In the genomic region with DNA sequence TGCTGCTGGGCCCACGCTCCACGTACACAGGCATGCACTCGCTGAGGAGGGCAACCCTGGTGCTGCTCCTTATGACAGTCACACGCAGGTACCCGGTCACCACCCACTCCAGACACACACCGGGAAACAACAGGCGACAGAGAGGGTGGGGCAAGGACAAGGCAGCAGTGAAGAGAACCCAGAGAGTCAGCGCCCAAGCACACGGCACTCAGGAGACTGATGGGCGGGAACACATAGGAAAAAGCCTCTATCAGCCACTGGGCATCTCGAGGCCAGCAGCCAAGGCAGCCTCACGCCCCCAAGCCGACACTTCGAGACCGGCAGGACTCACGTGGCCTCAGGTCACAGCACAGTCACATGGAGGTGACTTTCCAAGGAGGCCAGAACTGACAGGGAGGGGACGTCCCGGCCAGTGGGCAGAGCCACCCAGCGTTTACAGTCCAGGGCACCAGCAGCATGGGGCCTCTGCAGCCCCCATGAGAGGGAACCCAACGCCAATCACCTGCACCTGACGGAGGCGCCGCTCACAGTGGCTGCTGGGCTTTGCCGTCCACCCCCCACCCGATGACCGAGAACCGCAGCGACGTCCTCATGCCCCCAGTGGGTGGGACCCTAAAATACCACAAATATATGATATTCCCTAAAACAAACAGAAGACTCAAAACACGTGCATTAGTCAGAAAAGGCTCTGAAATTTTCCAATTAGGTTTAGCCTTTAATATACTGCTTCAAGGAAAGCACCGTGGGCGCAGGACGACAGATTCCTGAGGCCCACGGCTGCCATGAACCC, we compare ENCODE assay signal across 1 cellular context.
TF ChIP-seq lines count a peak whose summit lies in the region.

No MANE protein-coding gene starts in this region.

TF ChIP-seq in K562, 482 proteins besides CTCF, POLR2A, EP300 and RAD21 (continued from another document and continues in another):
- TF ChIP-seq, protein P1, sequence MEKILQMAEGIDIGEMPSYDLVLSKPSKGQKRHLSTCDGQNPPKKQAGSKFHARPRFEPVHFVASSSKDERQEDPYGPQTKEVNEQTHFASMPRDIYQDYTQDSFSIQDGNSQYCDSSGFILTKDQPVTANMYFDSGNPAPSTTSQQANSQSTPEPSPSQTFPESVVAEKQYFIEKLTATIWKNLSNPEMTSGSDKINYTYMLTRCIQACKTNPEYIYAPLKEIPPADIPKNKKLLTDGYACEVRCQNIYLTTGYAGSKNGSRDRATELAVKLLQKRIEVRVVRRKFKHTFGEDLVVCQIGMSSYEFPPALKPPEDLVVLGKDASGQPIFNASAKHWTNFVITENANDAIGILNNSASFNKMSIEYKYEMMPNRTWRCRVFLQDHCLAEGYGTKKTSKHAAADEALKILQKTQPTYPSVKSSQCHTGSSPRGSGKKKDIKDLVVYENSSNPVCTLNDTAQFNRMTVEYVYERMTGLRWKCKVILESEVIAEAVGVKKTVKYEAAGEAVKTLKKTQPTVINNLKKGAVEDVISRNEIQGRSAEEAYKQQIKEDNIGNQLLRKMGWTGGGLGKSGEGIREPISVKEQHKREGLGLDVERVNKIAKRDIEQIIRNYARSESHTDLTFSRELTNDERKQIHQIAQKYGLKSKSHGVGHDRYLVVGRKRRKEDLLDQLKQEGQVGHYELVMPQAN (IDR thresholded peaks at IDR 0.05; ENCODE audit: borderline replicate concordance) = no peak
- TF ChIP-seq, protein P2, sequence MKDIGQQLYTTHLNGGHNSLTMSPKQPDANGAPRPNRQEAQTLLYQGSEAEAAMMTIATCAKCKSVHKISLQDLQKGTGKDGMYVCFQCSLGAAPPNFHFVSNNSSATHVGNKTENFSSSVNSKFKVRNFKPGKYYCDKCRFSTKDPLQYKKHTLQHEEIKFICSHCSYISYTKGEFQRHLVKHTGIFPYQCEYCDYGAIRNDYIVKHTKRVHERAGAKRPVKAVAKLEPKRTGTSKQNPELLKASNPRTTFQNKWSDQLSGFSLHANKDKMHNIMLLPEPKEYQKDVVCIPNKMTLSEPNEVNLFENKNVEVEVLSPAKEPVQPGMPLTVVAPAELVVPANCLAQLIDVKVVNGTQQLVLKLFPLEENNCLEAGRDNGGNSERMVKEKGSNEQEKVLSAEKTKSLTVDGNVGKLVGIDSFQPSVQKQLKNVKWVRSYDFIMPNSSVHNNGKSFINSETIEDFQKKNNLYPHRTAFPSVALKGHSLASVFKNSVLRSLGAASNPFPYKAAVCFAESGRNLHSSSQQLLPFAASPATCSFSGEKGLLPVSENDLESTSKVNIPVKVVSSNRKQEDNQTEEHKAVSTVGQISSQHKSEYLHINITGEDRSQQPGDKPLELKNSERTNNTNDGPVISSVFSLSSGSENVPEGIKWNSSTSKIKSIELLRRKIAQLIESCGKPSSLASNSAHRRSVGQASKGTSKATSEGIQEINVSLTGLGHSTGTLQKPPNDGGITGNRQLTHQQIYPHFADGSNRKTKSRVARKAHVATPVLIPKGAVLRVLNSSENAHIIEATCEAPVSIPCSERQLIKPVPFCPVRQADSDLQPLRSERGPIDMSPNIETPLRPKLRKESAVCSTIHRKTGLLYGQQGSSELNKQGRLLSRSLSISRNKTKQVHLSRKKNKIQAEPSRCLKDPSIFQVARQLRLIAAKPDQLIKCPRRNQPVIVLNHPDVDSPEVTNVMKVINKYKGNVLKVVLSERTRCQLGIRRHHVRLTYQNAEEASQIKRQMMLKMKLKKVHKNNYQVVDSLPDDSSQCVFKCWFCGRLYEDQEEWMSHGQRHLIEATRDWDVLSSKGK (CRISPR knock-in tag; IDR thresholded peaks at IDR 0.05) = no peak
- TF ChIP-seq, protein P3, sequence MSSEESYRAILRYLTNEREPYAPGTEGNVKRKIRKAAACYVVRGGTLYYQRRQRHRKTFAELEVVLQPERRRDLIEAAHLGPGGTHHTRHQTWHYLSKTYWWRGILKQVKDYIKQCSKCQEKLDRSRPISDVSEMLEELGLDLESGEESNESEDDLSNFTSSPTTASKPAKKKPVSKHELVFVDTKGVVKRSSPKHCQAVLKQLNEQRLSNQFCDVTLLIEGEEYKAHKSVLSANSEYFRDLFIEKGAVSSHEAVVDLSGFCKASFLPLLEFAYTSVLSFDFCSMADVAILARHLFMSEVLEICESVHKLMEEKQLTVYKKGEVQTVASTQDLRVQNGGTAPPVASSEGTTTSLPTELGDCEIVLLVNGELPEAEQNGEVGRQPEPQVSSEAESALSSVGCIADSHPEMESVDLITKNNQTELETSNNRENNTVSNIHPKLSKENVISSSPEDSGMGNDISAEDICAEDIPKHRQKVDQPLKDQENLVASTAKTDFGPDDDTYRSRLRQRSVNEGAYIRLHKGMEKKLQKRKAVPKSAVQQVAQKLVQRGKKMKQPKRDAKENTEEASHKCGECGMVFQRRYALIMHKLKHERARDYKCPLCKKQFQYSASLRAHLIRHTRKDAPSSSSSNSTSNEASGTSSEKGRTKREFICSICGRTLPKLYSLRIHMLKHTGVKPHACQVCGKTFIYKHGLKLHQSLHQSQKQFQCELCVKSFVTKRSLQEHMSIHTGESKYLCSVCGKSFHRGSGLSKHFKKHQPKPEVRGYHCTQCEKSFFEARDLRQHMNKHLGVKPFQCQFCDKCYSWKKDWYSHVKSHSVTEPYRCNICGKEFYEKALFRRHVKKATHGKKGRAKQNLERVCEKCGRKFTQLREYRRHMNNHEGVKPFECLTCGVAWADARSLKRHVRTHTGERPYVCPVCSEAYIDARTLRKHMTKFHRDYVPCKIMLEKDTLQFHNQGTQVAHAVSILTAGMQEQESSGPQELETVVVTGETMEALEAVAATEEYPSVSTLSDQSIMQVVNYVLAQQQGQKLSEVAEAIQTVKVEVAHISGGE (CRISPR knock-in tag; IDR thresholded peaks at IDR 0.05) = no peak
- TF ChIP-seq HMG20B (CRISPR knock-in tag; IDR thresholded peaks at IDR 0.05) = no peak
- TF ChIP-seq RBM25 (IDR thresholded peaks at IDR 0.05; ENCODE audit: low read depth, low read length, severe bottlenecking) = no peak
- no peak for TF ChIP-seq ZNF239 (CRISPR knock-in tag; IDR thresholded peaks at IDR 0.05)
- no peak for TF ChIP-seq TEAD4 (IDR thresholded peaks at IDR 0.05; ENCODE audit: low read length)
- TF ChIP-seq TEAD4 (CRISPR knock-in tag; IDR thresholded peaks at IDR 0.05; ENCODE audit: borderline replicate concordance) = no peak
- TF ChIP-seq MED1 (CRISPR knock-in tag; IDR thresholded peaks at IDR 0.05; ENCODE audit: borderline replicate concordance) = no peak
- no peak for TF ChIP-seq MTF1 (CRISPR knock-in tag; IDR thresholded peaks at IDR 0.05; ENCODE audit: borderline replicate concordance)
- TF ChIP-seq BDP1 (IDR thresholded peaks at IDR 0.05; ENCODE audit: insufficient read depth, insufficient read length) = no peak
- no peak for TF ChIP-seq CTBP1 (IDR thresholded peaks at IDR 0.05; ENCODE audit: borderline replicate concordance)
- TF ChIP-seq RBM14 (IDR thresholded peaks at IDR 0.05; ENCODE audit: borderline replicate concordance, insufficient read depth, low read depth, low read length) = 0 out of 2 replicates have a peak, but pooled peaks have one; percentile 80
- TF ChIP-seq, protein P4, sequence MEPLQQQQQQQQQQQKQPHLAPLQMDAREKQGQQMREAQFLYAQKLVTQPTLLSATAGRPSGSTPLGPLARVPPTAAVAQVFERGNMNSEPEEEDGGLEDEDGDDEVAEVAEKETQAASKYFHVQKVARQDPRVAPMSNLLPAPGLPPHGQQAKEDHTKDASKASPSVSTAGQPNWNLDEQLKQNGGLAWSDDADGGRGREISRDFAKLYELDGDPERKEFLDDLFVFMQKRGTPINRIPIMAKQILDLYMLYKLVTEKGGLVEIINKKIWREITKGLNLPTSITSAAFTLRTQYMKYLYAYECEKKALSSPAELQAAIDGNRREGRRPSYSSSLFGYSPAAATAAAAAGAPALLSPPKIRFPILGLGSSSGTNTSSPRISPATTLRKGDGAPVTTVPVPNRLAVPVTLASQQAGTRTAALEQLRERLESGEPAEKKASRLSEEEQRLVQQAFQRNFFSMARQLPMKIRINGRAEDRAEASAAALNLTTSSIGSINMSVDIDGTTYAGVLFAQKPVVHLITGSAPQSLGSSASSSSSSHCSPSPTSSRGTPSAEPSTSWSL (CRISPR knock-in tag; IDR thresholded peaks at IDR 0.05; ENCODE audit: borderline replicate concordance) = 0 out of 2 replicates have a peak, but pooled peaks have one; percentile 44
- no peak for TF ChIP-seq KLF6 (CRISPR knock-in tag; IDR thresholded peaks at IDR 0.05; ENCODE audit: borderline replicate concordance)
- TF ChIP-seq E2F3 (CRISPR knock-in tag; IDR thresholded peaks at IDR 0.05) = no peak; the same call in 1 of the 2 replicates
- TF ChIP-seq, protein P5, sequence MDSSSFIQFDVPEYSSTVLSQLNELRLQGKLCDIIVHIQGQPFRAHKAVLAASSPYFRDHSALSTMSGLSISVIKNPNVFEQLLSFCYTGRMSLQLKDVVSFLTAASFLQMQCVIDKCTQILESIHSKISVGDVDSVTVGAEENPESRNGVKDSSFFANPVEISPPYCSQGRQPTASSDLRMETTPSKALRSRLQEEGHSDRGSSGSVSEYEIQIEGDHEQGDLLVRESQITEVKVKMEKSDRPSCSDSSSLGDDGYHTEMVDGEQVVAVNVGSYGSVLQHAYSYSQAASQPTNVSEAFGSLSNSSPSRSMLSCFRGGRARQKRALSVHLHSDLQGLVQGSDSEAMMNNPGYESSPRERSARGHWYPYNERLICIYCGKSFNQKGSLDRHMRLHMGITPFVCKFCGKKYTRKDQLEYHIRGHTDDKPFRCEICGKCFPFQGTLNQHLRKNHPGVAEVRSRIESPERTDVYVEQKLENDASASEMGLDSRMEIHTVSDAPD (CRISPR knock-in tag; IDR thresholded peaks at IDR 0.05) = no peak
- peak; percentile 85 for TF ChIP-seq ZNF583 (CRISPR knock-in tag; IDR thresholded peaks at IDR 0.05)
- TF ChIP-seq, protein P6, sequence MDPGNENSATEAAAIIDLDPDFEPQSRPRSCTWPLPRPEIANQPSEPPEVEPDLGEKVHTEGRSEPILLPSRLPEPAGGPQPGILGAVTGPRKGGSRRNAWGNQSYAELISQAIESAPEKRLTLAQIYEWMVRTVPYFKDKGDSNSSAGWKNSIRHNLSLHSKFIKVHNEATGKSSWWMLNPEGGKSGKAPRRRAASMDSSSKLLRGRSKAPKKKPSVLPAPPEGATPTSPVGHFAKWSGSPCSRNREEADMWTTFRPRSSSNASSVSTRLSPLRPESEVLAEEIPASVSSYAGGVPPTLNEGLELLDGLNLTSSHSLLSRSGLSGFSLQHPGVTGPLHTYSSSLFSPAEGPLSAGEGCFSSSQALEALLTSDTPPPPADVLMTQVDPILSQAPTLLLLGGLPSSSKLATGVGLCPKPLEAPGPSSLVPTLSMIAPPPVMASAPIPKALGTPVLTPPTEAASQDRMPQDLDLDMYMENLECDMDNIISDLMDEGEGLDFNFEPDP (CRISPR knock-in tag; IDR thresholded peaks at IDR 0.05) = no peak
- TF ChIP-seq SOX6 (IDR thresholded peaks at IDR 0.05) = no peak
- no peak for TF ChIP-seq ZNF311 (CRISPR knock-in tag; IDR thresholded peaks at IDR 0.05)
- no peak for TF ChIP-seq LCOR (CRISPR knock-in tag; IDR thresholded peaks at IDR 0.05)
- TF ChIP-seq PCBP1 (IDR thresholded peaks at IDR 0.05; ENCODE audit: low read depth, low read length, poor library complexity, severe bottlenecking) = no peak
- no peak for TF ChIP-seq KHSRP (IDR thresholded peaks at IDR 0.05)
- TF ChIP-seq NR1H2 (CRISPR knock-in tag; IDR thresholded peaks at IDR 0.05) = no peak
- no peak for TF ChIP-seq ELF4 (CRISPR knock-in tag; IDR thresholded peaks at IDR 0.05)
- no peak for TF ChIP-seq NR2C1 (IDR thresholded peaks at IDR 0.05)
- peak; percentile 32; the same call in 1 of the 2 replicates for TF ChIP-seq NR2C1 (tag; IDR thresholded peaks at IDR 0.05)
- peak; percentile 50; the same call in 1 of the 2 replicates for TF ChIP-seq BHLHE40 (IDR thresholded peaks at IDR 0.05; ENCODE audit: low read length)
- TF ChIP-seq MCM7 (IDR thresholded peaks at IDR 0.05) = no peak
- TF ChIP-seq, protein P7, sequence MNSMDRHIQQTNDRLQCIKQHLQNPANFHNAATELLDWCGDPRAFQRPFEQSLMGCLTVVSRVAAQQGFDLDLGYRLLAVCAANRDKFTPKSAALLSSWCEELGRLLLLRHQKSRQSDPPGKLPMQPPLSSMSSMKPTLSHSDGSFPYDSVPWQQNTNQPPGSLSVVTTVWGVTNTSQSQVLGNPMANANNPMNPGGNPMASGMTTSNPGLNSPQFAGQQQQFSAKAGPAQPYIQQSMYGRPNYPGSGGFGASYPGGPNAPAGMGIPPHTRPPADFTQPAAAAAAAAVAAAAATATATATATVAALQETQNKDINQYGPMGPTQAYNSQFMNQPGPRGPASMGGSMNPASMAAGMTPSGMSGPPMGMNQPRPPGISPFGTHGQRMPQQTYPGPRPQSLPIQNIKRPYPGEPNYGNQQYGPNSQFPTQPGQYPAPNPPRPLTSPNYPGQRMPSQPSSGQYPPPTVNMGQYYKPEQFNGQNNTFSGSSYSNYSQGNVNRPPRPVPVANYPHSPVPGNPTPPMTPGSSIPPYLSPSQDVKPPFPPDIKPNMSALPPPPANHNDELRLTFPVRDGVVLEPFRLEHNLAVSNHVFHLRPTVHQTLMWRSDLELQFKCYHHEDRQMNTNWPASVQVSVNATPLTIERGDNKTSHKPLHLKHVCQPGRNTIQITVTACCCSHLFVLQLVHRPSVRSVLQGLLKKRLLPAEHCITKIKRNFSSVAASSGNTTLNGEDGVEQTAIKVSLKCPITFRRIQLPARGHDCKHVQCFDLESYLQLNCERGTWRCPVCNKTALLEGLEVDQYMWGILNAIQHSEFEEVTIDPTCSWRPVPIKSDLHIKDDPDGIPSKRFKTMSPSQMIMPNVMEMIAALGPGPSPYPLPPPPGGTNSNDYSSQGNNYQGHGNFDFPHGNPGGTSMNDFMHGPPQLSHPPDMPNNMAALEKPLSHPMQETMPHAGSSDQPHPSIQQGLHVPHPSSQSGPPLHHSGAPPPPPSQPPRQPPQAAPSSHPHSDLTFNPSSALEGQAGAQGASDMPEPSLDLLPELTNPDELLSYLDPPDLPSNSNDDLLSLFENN (IDR thresholded peaks at IDR 0.05; ENCODE audit: low read depth in 2 of 2, low read length in 2 of 2) = no peak
- no peak for TF ChIP-seq NFXL1 (CRISPR knock-in tag; IDR thresholded peaks at IDR 0.05)
- no peak for TF ChIP-seq CBX8 (IDR thresholded peaks at IDR 0.05; ENCODE audit: borderline replicate concordance, extremely low read depth, low read depth, low read length, poor library complexity, severe bottlenecking)
- TF ChIP-seq, protein P8, sequence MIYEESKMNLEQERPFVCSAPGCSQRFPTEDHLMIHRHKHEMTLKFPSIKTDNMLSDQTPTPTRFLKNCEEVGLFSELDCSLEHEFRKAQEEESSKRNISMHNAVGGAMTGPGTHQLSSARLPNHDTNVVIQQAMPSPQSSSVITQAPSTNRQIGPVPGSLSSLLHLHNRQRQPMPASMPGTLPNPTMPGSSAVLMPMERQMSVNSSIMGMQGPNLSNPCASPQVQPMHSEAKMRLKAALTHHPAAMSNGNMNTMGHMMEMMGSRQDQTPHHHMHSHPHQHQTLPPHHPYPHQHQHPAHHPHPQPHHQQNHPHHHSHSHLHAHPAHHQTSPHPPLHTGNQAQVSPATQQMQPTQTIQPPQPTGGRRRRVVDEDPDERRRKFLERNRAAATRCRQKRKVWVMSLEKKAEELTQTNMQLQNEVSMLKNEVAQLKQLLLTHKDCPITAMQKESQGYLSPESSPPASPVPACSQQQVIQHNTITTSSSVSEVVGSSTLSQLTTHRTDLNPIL (CRISPR knock-in tag; IDR thresholded peaks at IDR 0.05) = no peak
- no peak for TF ChIP-seq ZNF79 (CRISPR knock-in tag; IDR thresholded peaks at IDR 0.05; ENCODE audit: low read depth)
- no peak for TF ChIP-seq HNRNPH1 (optimal IDR thresholded peaks at IDR 0.05; ENCODE audit: low read depth, low read length)
- no peak for TF ChIP-seq ZFX (CRISPR knock-in tag; IDR thresholded peaks at IDR 0.05)
- TF ChIP-seq NFIC (IDR thresholded peaks at IDR 0.05) = no peak
